Comparison of ENCODE assay signal across 1 cellular context in the genomic region with DNA sequence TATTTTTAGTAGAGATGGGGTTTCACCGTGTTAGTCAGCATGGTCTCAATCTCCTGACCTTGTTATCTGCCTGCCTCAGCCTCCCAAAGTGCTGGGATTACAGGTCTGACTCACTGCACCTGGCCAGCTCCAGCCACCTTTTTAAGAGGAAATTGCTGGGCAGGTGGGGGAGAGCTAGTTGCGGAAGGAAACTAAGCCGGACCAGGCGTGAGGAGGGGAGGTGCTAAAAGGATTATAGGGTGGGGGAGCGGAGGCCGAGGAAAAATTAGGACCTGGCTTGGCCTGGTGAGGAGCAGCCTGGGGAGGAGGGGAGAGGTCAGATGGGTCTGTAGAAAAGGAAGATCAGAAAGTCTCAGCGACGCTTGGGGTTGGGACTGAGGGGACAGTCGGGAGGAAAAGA.
TF ChIP-seq lines count a peak whose summit lies in the region.

No MANE protein-coding gene starts in this region.

TF ChIP-seq in K562, 482 proteins besides CTCF, POLR2A, EP300 and RAD21:
- peak; percentile 40; the same call in 1 of the 2 replicates for TF ChIP-seq CBFA2T2 (conservative IDR thresholded peaks at IDR 0.05)
- peak; percentile 50 for TF ChIP-seq CBFA2T3 (IDR thresholded peaks at IDR 0.05)
